Comparison of ENCODE assay signal across 35 cellular contexts in genomic region chr1:198493324-198493723, GRCh38. TPM values are rescaled to one million over a fixed set of nuclear protein-coding genes. Genes with fewer than 3 reads are reported as not detected.
DNase-seq lines count a peak whose midpoint lies in the region; ATAC-seq and TF ChIP-seq lines count a peak whose summit lies in the region.
"Had no signal": no experiment of that assay in that cellular context is flagged by ENCODE, and none has a peak within 500 bp of the region (broad histone marks: within the 10 kb centered on the region; RNA-seq: fewer than 3 reads in every experiment).

No MANE protein-coding gene starts in this region.

- H3K4me3 Mint-ChIP-seq in chondrocyte (ENCODE audit: unreplicated experiment) (no peak overlapping the region), endothelial cell (ENCODE audit: unreplicated experiment) (no peak overlapping the region)
- H3K4me3 Mint-ChIP-seq: activated CD8-positive, alpha-beta memory T cell treated with anti-CD3 and anti-CD28 coated beads, Interleukin-2, amount 10 ng/mL, durations not matched to agents 7 days and 5 days; activated T-cell treated with anti-CD3 and anti-CD28 coated beads, Interleukin-2, amount 50 U/mL, for 72 hours; neural progenitor cell; T-helper 2 cell treated with Interferon-gamma antibody and Interleukin-4, amounts not matched to agents 5 μg/mL and 100 μg/mL, for 36 hours had no signal

- no peaks in the 10 kb centered on the region for H3K9me3 Mint-ChIP-seq in chondrocyte (ENCODE audit: low read depth)
- no peaks in the 10 kb centered on the region for H3K9me3 Mint-ChIP-seq in endothelial cell (ENCODE audit: unreplicated experiment)
- H3K9me3 Mint-ChIP-seq: activated T-cell treated with anti-CD3 and anti-CD28 coated beads, Interleukin-2, amount 50 U/mL, for 72 hours; neural progenitor cell; T-helper 2 cell treated with Interferon-gamma antibody and Interleukin-4, amounts not matched to agents 5 μg/mL and 100 μg/mL, for 36 hours had no signal

- peaks cover 7% of the 10 kb centered on the region for H3F3A ChIP-seq in PC-3 (ENCODE audit: low read length, unreplicated experiment)

- H3K9ac ChIP-seq in PC-3 (ENCODE audit: low read length) (no peak overlapping the region), skeletal muscle satellite cell (ENCODE audit: low read depth, low read length) (peak overlapping the region; percentile 29)
- H3K9ac ChIP-seq: neural progenitor cell had no signal

- no peaks in the 10 kb centered on the region for H3K79me2 ChIP-seq in PC-3 (ENCODE audit: low read length)
- H3K79me2 ChIP-seq: hepatocyte had no signal

- H3K27me3 ChIP-seq in PC-3 (ENCODE audit: low read length) (no peaks in the 10 kb centered on the region), skeletal muscle satellite cell (ENCODE audit: control insufficient read depth, insufficient read depth, low read length) (no peaks in the 10 kb centered on the region), foreskin keratinocyte (no peaks in the 10 kb centered on the region)
- H3K27me3 ChIP-seq: adrenal gland, colonic mucosa, gastrocnemius medialis, hepatocyte, neural progenitor cell, right lobe of liver, thyroid gland had no signal

- no peaks in the 10 kb centered on the region for H3K9me2 ChIP-seq in PC-3 (replicated peaks; ENCODE audit: low read length)

- POLR2A ChIA-PET in PC-3 (lab: Charles Lee; ENCODE audit: unreplicated experiment), result no interaction called here

- H3K4me1 Mint-ChIP-seq in chondrocyte (ENCODE audit: low read depth) (peaks cover 45% of the 10 kb centered on the region), endothelial cell (ENCODE audit: unreplicated experiment) (peaks cover 25% of the 10 kb centered on the region)

- intact Hi-C loops in PC-3 (cut with micrococcal nuclease), result no loop called here

- peak; percentile 45 for DNase-seq in AG10803 (ENCODE audit: low read depth)
- DNase-seq in PC-3, result no peak
- DNase-seq in chondrocyte (ENCODE audit: low spot score), result no peak
- DNase-seq in endothelial cell (ENCODE audit: low spot score), result no peak
- no peak for DNase-seq in activated T-cell treated with anti-CD3 and anti-CD28 coated beads, Interleukin-2, amount 50 U/mL, for 1 hour
- DNase-seq in GDM1 (lab: John Stamatoyannopoulos, UW), result no peak
- no peak for DNase-seq in foreskin keratinocyte
- DNase-seq: activated CD4-positive, alpha-beta T cell treated with anti-CD3 and anti-CD28 coated beads, Interleukin-2, amount 50 U/mL, for 1 hour; activated CD8-positive, alpha-beta memory T cell treated with anti-CD3 and anti-CD28 coated beads, Interleukin-2, amount 10 ng/mL, durations not matched to agents 7 days and 5 days; activated naive CD4-positive, alpha-beta T cell; activated T-cell treated with anti-CD3 and anti-CD28 coated beads, Interleukin-2, amount 50 U/mL, for 72 hours; adrenal gland; Caco-2; colonic mucosa; DMS79; gastrocnemius medialis; KBM-7; left cardiac atrium; MM.1S; NCI-H1417 treated with DMSO at 0.1 percent for 48 hours; NCI-H2081 treated with DMSO at 0.1 percent for 48 hours; NCI-H82; right lobe of liver; stimulated activated CD4-positive, alpha-beta T cell treated with anti-CD3 and anti-CD28 coated beads, Interleukin-15, amount 100 ng/mL, for 24 hours; stimulated activated naive CD8-positive, alpha-beta T cell treated with anti-CD3 and anti-CD28 coated beads, Interleukin-15, Interleukin-2, amounts not matched to agents 100 U/mL and 50 U/mL, for 24 hours; thyroid gland had no signal

- no peaks in the 10 kb centered on the region for H3K27me3 Mint-ChIP-seq in chondrocyte (ENCODE audit: low read depth)
- H3K27me3 Mint-ChIP-seq in endothelial cell (ENCODE audit: unreplicated experiment), result peaks cover 3% of the 10 kb centered on the region
- H3K27me3 Mint-ChIP-seq: activated CD8-positive, alpha-beta memory T cell treated with anti-CD3 and anti-CD28 coated beads, Interleukin-2, amount 10 ng/mL, durations not matched to agents 7 days and 5 days had no signal

- no TSS peak for BruUV-seq in PC-3 (replicated peaks; lab: Mats Ljungman, UMichigan)

- no peak overlapping the region for H2AFZ ChIP-seq in PC-3 (ENCODE audit: low read length)
- H2AFZ ChIP-seq: hepatocyte, neural progenitor cell had no signal

- H3K27ac ChIP-seq in PC-3 (ENCODE audit: low read length), result peak overlapping the region; percentile 58
- H3K27ac ChIP-seq in foreskin keratinocyte, result no peak overlapping the region
- H3K27ac ChIP-seq: adrenal gland, C4-2B, colonic mucosa, gastrocnemius medialis, hepatocyte, neural progenitor cell, right lobe of liver, thyroid gland had no signal

- H3K4me3 ChIP-seq in AG10803 (ENCODE audit: low read length) (no peak overlapping the region), PC-3 (ENCODE audit: low read length) (no peak overlapping the region), skeletal muscle satellite cell (ENCODE audit: low read length) (peak overlapping the region; percentile 24)
- H3K4me3 ChIP-seq: adrenal gland, colonic mucosa, gastrocnemius medialis, hepatocyte, neural progenitor cell, right lobe of liver, thyroid gland had no signal

- H3K4me2 ChIP-seq in PC-3 (ENCODE audit: low read length), result peak overlapping the region; percentile 52
- H3K4me2 ChIP-seq in skeletal muscle satellite cell (ENCODE audit: low read length), result peak overlapping the region; percentile 31
- H3K4me2 ChIP-seq: hepatocyte, neural progenitor cell had no signal

- H3K36me3 Mint-ChIP-seq in chondrocyte (ENCODE audit: low read depth) (no peaks in the 10 kb centered on the region), endothelial cell (ENCODE audit: low read depth, unreplicated experiment) (no peaks in the 10 kb centered on the region)
- H3K36me3 Mint-ChIP-seq: neural progenitor cell had no signal

- H4K20me1 ChIP-seq in PC-3 (ENCODE audit: low read length), result no peaks in the 10 kb centered on the region

- H3K9me3 ChIP-seq in PC-3 (ENCODE audit: low read length), result no peaks in the 10 kb centered on the region
- H3K9me3 ChIP-seq in skeletal muscle satellite cell (replicated peaks; ENCODE audit: low read length), result no peaks in the 10 kb centered on the region
- H3K9me3 ChIP-seq: adrenal gland, Caco-2, colonic mucosa, gastrocnemius medialis, right lobe of liver, thyroid gland had no signal

- H3K27ac Mint-ChIP-seq in chondrocyte (ENCODE audit: unreplicated experiment), result peak overlapping the region; percentile 73
- H3K27ac Mint-ChIP-seq in endothelial cell (ENCODE audit: unreplicated experiment), result no peak overlapping the region
- H3K27ac Mint-ChIP-seq: activated CD8-positive, alpha-beta memory T cell treated with anti-CD3 and anti-CD28 coated beads, Interleukin-2, amount 10 ng/mL, durations not matched to agents 7 days and 5 days; activated T-cell treated with anti-CD3 and anti-CD28 coated beads, Interleukin-2, amount 50 U/mL, for 72 hours; neural progenitor cell; T-helper 2 cell treated with Interferon-gamma antibody and Interleukin-4, amounts not matched to agents 5 μg/mL and 100 μg/mL, for 36 hours had no signal

- no peaks in the 10 kb centered on the region for H3K36me3 ChIP-seq in PC-3 (ENCODE audit: low read depth, low read length)
- H3K36me3 ChIP-seq in skeletal muscle satellite cell (ENCODE audit: insufficient read depth, low read length), result no peaks in the 10 kb centered on the region
- H3K36me3 ChIP-seq: adrenal gland, colonic mucosa, gastrocnemius medialis, neural progenitor cell, right lobe of liver, thyroid gland had no signal

- TF ChIP-seq CTCF in AG10803 (conservative IDR thresholded peaks at IDR 0.05; ENCODE audit: low read length) (no peak), PC-3 (conservative IDR thresholded peaks at IDR 0.05; ENCODE audit: low read depth, low read length) (no peak), chondrocyte (IDR thresholded peaks at IDR 0.05) (no peak), endothelial cell (IDR thresholded peaks at IDR 0.05; ENCODE audit: unreplicated experiment) (no peak), foreskin keratinocyte (conservative IDR thresholded peaks at IDR 0.05) (no peak)

- peaks cover 52% of the 10 kb centered on the region for H3K4me1 ChIP-seq in PC-3 (ENCODE audit: insufficient read depth, low read length)
- peaks cover 49% of the 10 kb centered on the region for H3K4me1 ChIP-seq in skeletal muscle satellite cell (ENCODE audit: control insufficient read depth, insufficient read depth, low read length)
- H3K4me1 ChIP-seq in foreskin keratinocyte, result peaks cover 35% of the 10 kb centered on the region
- H3K4me1 ChIP-seq: adrenal gland, colonic mucosa, gastrocnemius medialis, neural progenitor cell, right lobe of liver, thyroid gland had no signal

- CTCF ChIA-PET in PC-3 (lab: Charles Lee), result no interaction called here

- ATAC-seq in PC-3 (peak; percentile 7; the same call in 1 of the 2 replicates), foreskin keratinocyte (no peak)
- ATAC-seq: activated CD8-positive, alpha-beta memory T cell treated with anti-CD3 and anti-CD28 coated beads, Interleukin-2, amount 10 ng/mL, durations not matched to agents 7 days and 5 days; activated T-cell treated with anti-CD3 and anti-CD28 coated beads, Interleukin-2, amount 50 U/mL, for 72 hours; esophagus mucosa; gastrocnemius medialis; Right ventricle myocardium inferior; stimulated activated naive CD8-positive, alpha-beta T cell treated with anti-CD3 and anti-CD28 coated beads, Interleukin-15, Interleukin-2, amounts not matched to agents 100 U/mL and 50 U/mL, for 24 hours had no signal

RNA-seq across cellular contexts. Expression of gene ATP6V1G3, which starts 47.2 kb away (rescaled TPM):
- total RNA-seq in PC-3 (2014; rRNA removed) (not detected in 2 replicates), chondrocyte (not detected in 3 replicates), endothelial cell (ENCODE audit: unreplicated experiment) (not detected), foreskin keratinocyte (not detected in 2 replicates)
- not detected in 2 replicates for total RNA-seq in skeletal muscle satellite cell (2012; rRNA removed)
- not detected in 2 replicates for polyA plus RNA-seq in foreskin keratinocyte
- total RNA-seq: activated CD8-positive, alpha-beta memory T cell treated with anti-CD3 and anti-CD28 coated beads, Interleukin-2, amount 10 ng/mL, durations not matched to agents 7 days and 5 days; activated T-cell treated with anti-CD3 and anti-CD28 coated beads, Interleukin-2, amount 50 U/mL, for 72 hours; adrenal gland; bronchial epithelial cell; colonic mucosa; esophagus mucosa; gastrocnemius medialis; hepatocyte; left cardiac atrium; mammary epithelial cell; right lobe of liver; Right ventricle myocardium inferior; thyroid gland had no signal
- polyA plus RNA-seq: adrenal gland, hepatocyte, mammary epithelial cell had no signal
